In genomic region chr2:11102466-11102865, GRCh38 we compare ENCODE assay signal across 26 cellular contexts.
"Had no signal": no experiment of that assay in that cellular context is flagged by ENCODE, and none has a peak within 500 bp of the region (broad histone marks: within the 10 kb centered on the region; RNA-seq: fewer than 3 reads in every experiment).

No MANE protein-coding gene starts in this region.

- H3K36me3 ChIP-seq: MG63 had no signal

- H3K4me3 Mint-ChIP-seq: activated naive CD8-positive, alpha-beta T cell treated with anti-CD3 and anti-CD28 coated beads, Interleukin-2, amount 50 U/mL, for 24 hours; brain had no signal

- H3K4me3 ChIP-seq: MG63, SK-N-MC had no signal

- ATAC-seq: activated CD4-positive, CD25-positive, alpha-beta regulatory T cell treated with anti-CD3 and anti-CD28 coated beads, Interleukin-2, amount 50 U/mL, for 24 hours; activated naive CD4-positive, alpha-beta T cell treated with anti-CD3 and anti-CD28 coated beads, Interleukin-2, amount 50 U/mL, for 72 hours; activated naive CD8-positive, alpha-beta T cell treated with anti-CD3 and anti-CD28 coated beads, Interleukin-2, amount 50 U/mL, for 24 hours; Panc1; Right ventricle myocardium inferior had no signal

- H3K9me3 ChIP-seq: MG63 had no signal

- H3K27me3 Mint-ChIP-seq: activated naive CD8-positive, alpha-beta T cell treated with anti-CD3 and anti-CD28 coated beads, Interleukin-2, amount 50 U/mL, for 24 hours; brain; central memory CD8-positive, alpha-beta T cell had no signal

- DNase-seq: activated CD4-positive, alpha-beta T cell treated with anti-CD3 and anti-CD28 coated beads for 4 hours; activated CD4-positive, alpha-beta T cell treated with anti-CD3 and anti-CD28 coated beads, Interleukin-2, amount 50 U/mL, for 48 hours; activated naive CD4-positive, alpha-beta T cell treated with Interleukin-2 at 50 U/mL for 16 hours; activated naive CD8-positive, alpha-beta T cell treated with anti-CD3 and anti-CD28 coated beads, Interleukin-2, amount 50 U/mL, for 24 hours; activated T-cell treated with anti-CD3 and anti-CD28 coated beads, Interleukin-2, amount 50 U/mL, for 1 hour; amygdala; MG63; MV-4-11; NCI-H1092 treated with DMSO at 0.1 percent for 48 hours; NCI-H1417 treated with DMSO at 0.1 percent for 48 hours; NCI-H1694; NCI-H2029; NCI-H2107; NCI-H2171 treated with DMSO at 0.1 percent for 48 hours; NCI-H226; NCI-H526; NCI-H82; OCI-M1; RPMI8226 had no signal

- H3K27ac Mint-ChIP-seq: activated naive CD4-positive, alpha-beta T cell treated with anti-CD3 and anti-CD28 coated beads, Interleukin-2, amount 50 U/mL, for 72 hours; activated naive CD8-positive, alpha-beta T cell treated with anti-CD3 and anti-CD28 coated beads, Interleukin-2, amount 50 U/mL, for 24 hours; brain had no signal

- H3K36me3 Mint-ChIP-seq: activated naive CD4-positive, alpha-beta T cell treated with anti-CD3 and anti-CD28 coated beads, Interleukin-2, amount 50 U/mL, for 72 hours; brain had no signal

- H3K9me3 Mint-ChIP-seq: activated naive CD4-positive, alpha-beta T cell treated with anti-CD3 and anti-CD28 coated beads, Interleukin-2, amount 50 U/mL, for 72 hours; activated naive CD8-positive, alpha-beta T cell treated with anti-CD3 and anti-CD28 coated beads, Interleukin-2, amount 50 U/mL, for 24 hours; central memory CD8-positive, alpha-beta T cell had no signal

- H3K27me3 ChIP-seq: MG63 had no signal

- H3K27ac ChIP-seq: SK-N-MC had no signal
